ENCODE assay signal across 9 cellular contexts in the genomic region with DNA sequence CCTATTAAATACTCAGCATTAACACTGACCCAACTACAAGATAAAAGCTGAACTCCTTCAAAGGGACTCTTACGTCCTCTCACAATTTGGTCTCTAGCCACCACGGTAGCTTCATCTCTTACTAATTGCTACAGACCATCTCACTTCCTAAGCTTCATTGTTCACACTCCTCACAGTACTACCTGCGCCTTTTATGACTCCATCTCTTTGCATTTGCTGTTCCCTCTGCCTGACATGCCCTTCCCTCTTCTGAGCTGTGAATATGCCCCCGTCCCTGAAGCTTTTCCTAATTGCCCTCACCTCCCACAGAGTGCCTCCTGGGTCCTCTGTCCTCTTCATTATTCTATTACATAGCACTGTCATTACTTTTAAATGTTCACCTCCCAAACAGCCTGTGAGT. TPM values are rescaled to one million over a fixed set of nuclear protein-coding genes. Genes with fewer than 3 reads are reported as not detected.
DNase-seq lines count a peak whose midpoint lies in the region; ATAC-seq and TF ChIP-seq lines count a peak whose summit lies in the region.
"Had no signal": no experiment of that assay in that cellular context is flagged by ENCODE, and none has a peak within 500 bp of the region (broad histone marks: within the 10 kb centered on the region; RNA-seq: fewer than 3 reads in every experiment).

No MANE protein-coding gene starts in this region.

- H3K27me3 ChIP-seq in BLaER1 = no peaks in the 10 kb centered on the region
- no peaks in the 10 kb centered on the region for H3K27me3 ChIP-seq in naive thymus-derived CD4-positive, alpha-beta T cell (ENCODE audit: control insufficient read depth in 2 of 2, insufficient read depth in 2 of 2, low read length in 2 of 2)

- peaks cover 33% of the 10 kb centered on the region for H4K20me1 ChIP-seq in BLaER1

- intact Hi-C loops in MCF 10A (cut with micrococcal nuclease) (loop anchor here (5.0 kb wide), 4 partner anchors 46 to 471 kb away; no protein-coding TSS in a partner anchor), posterior cingulate gyrus (cut with DNase I) (loop anchor here (5.0 kb wide), 2 partner anchors 139 to 456 kb away; no protein-coding TSS in a partner anchor)
- intact Hi-C loops in naive thymus-derived CD4-positive, alpha-beta T cell (cut with micrococcal nuclease) = loop anchor here (5.0 to 10.0 kb wide), 10 partner anchors 34 to 1562 kb away; no protein-coding TSS in a partner anchor

- peak overlapping the region; percentile 97 for H3K4me2 ChIP-seq in BLaER1

- ATAC-seq in naive thymus-derived CD4-positive, alpha-beta T cell = no peak

- peaks cover 14% of the 10 kb centered on the region for H3K36me3 Mint-ChIP-seq in HFFc6 (ENCODE audit: low read depth)
- H3K36me3 Mint-ChIP-seq in MCF 10A (ENCODE audit: insufficient read depth, unreplicated experiment) = peaks cover 6% of the 10 kb centered on the region
- peaks cover 0 to 22% (median 14%) of the 10 kb centered on the region in 5 donors for H3K36me3 Mint-ChIP-seq in naive thymus-derived CD4-positive, alpha-beta T cell

- peaks cover 55% of the 10 kb centered on the region for H3K4me1 Mint-ChIP-seq in HFFc6 (ENCODE audit: low read depth)
- peaks cover 37% of the 10 kb centered on the region for H3K4me1 Mint-ChIP-seq in MCF 10A (ENCODE audit: insufficient read depth, unreplicated experiment)
- H3K4me1 Mint-ChIP-seq in naive thymus-derived CD4-positive, alpha-beta T cell = peaks cover 28 to 70% (median 53%) of the 10 kb centered on the region in 7 donors

- POLR2A ChIA-PET in MCF 10A (lab: Yijun Ruan, JAX) = interaction anchor here (0.6 to 6.6 kb wide), 19 partner anchors 10 to 470 kb away, joined by 3 to 122 read pairs (median 15); no protein-coding TSS in a partner anchor
- POLR2A ChIA-PET in naive thymus-derived CD4-positive, alpha-beta T cell (lab: Charles Lee) = interaction anchor here (0.5 to 5.7 kb wide), 7 partner anchors 20 to 99 kb away, joined by 3 to 127 read pairs (median 3); no protein-coding TSS in a partner anchor

- H3K27ac ChIP-seq in BLaER1 = peak overlapping the region; percentile 94; the same call in 1 of the 2 replicates
- H3K27ac ChIP-seq in naive thymus-derived CD4-positive, alpha-beta T cell (ENCODE audit: low read depth, low read length) = peak overlapping the region; percentile 96

- H3K27me3 Mint-ChIP-seq in HFFc6 (ENCODE audit: insufficient read depth) (peaks cover 5% of the 10 kb centered on the region), MCF 10A (ENCODE audit: insufficient read depth, unreplicated experiment) (no peaks in the 10 kb centered on the region)
- peaks cover 0 to 6% (median 0%) of the 10 kb centered on the region in 5 donors for H3K27me3 Mint-ChIP-seq in naive thymus-derived CD4-positive, alpha-beta T cell

- H3K4me3 Mint-ChIP-seq in HFFc6 (peak overlapping the region; percentile 96), MCF 10A (ENCODE audit: unreplicated experiment) (peak overlapping the region; percentile 75)
- H3K4me3 Mint-ChIP-seq in naive thymus-derived CD4-positive, alpha-beta T cell = peak overlapping the region; percentile 6 to 94 (median 89)

- DNase-seq in HFFc6 (no peak), MCF 10A (ENCODE audit: unreplicated experiment) (no peak), GDM1 (lab: John Stamatoyannopoulos, UW) (no peak), GM13977 (ENCODE audit: low spot score) (no peak), posterior cingulate gyrus (no peak)
- no peak for DNase-seq in naive thymus-derived CD4-positive, alpha-beta T cell
- DNase-seq in activated CD4-positive, CD25-positive, alpha-beta regulatory T cell treated with anti-CD3 and anti-CD28 coated beads, Interleukin-2, amount 50 U/mL, for 72 hours = no peak
- DNase-seq: H7 had no signal

- CTCF ChIA-PET in MCF 10A (lab: Yijun Ruan, JAX) = interaction anchor here (0.5 to 2.9 kb wide), 19 partner anchors 11 to 454 kb away, joined by 3 to 17 read pairs (median 4); no protein-coding TSS in a partner anchor
- CTCF ChIA-PET in naive thymus-derived CD4-positive, alpha-beta T cell (lab: Charles Lee) = interaction anchor here (0.8 to 5.9 kb wide), 11 partner anchors 18 to 148 kb away, joined by 3 to 52 read pairs (median 4); no protein-coding TSS in a partner anchor

- no peaks in the 10 kb centered on the region for H3K9me3 Mint-ChIP-seq in HFFc6
- H3K9me3 Mint-ChIP-seq in MCF 10A (ENCODE audit: unreplicated experiment) = no peaks in the 10 kb centered on the region
- H3K9me3 Mint-ChIP-seq in naive thymus-derived CD4-positive, alpha-beta T cell = peaks cover 0 to 5% (median 0%) of the 10 kb centered on the region in 11 donors

- peak overlapping the region; percentile 90; the same call in 1 of the 2 replicates for H3K9ac ChIP-seq in BLaER1

- peak overlapping the region; percentile 80; the same call in 1 of the 2 replicates for H3K4me3 ChIP-seq in BLaER1
- peak overlapping the region; percentile 61 for H3K4me3 ChIP-seq in naive thymus-derived CD4-positive, alpha-beta T cell (ENCODE audit: low read length)

- H3K36me3 ChIP-seq in BLaER1 = peaks cover 10% of the 10 kb centered on the region
- H3K36me3 ChIP-seq in naive thymus-derived CD4-positive, alpha-beta T cell (ENCODE audit: control insufficient read depth in 2 of 3, insufficient read depth in 3 of 3, low read length in 3 of 3) = no peaks in the 10 kb centered on the region

- TF ChIP-seq CTCF in HFFc6 (IDR thresholded peaks at IDR 0.05) (no peak), MCF 10A (IDR thresholded peaks at IDR 0.05; ENCODE audit: unreplicated experiment) (no peak), GM13977 (IDR thresholded peaks at IDR 0.05; ENCODE audit: extremely low read depth, insufficient read depth, missing control alignments) (no peak)

- in situ Hi-C loops in GM13977 (cut with MboI; ENCODE audit: low pct_unique_long_range_greater_than_20kb, low sequenced_read_pairs, unreplicated experiment) = no loop called here

- H3K4me1 ChIP-seq in BLaER1 = peaks cover 32% of the 10 kb centered on the region
- peaks cover 19 to 23% of the 10 kb centered on the region in 2 donors for H3K4me1 ChIP-seq in naive thymus-derived CD4-positive, alpha-beta T cell (ENCODE audit: control insufficient read depth in 2 of 2, insufficient read depth in 2 of 2, low read length in 2 of 2)

- BruUV-seq in MCF 10A (replicated peaks; lab: Mats Ljungman, UMichigan) = no TSS peak

- H3K9me3 ChIP-seq in BLaER1 = peaks cover 17% of the 10 kb centered on the region
- no peaks in the 10 kb centered on the region for H3K9me3 ChIP-seq in naive thymus-derived CD4-positive, alpha-beta T cell (ENCODE audit: control insufficient read depth in 2 of 3, low read length in 3 of 3)

- H3K27ac Mint-ChIP-seq in HFFc6 (peak overlapping the region; percentile 91), MCF 10A (ENCODE audit: low read depth, unreplicated experiment) (peak overlapping the region; percentile 50)
- peak overlapping the region in 7 of 9 donors; percentile 1 to 93 (median 89) for H3K27ac Mint-ChIP-seq in naive thymus-derived CD4-positive, alpha-beta T cell

RNA-seq across cellular contexts. Expression of a gene that starts 2.5 kb away (rescaled TPM):
- 10 to 100 TPM; 40.7 to 45.2 (median 44.1) TPM for total RNA-seq in HFFc6 (2021; fragmentation: NEBNext Ultra II Directional; extraction: Animal tissue kit (Norgen Biotek cat#: 25700))
- total RNA-seq in MCF 10A (2022) = 46.3 and 50.1 TPM in 2 replicates
- 10 to 100 TPM; 20.9 to 28.3 (median 27.9) TPM for total RNA-seq in naive thymus-derived CD4-positive, alpha-beta T cell
- polyA plus RNA-seq in naive thymus-derived CD4-positive, alpha-beta T cell = 10 to 100 TPM; 21.5 to 22.2 TPM
